In the genomic region with DNA sequence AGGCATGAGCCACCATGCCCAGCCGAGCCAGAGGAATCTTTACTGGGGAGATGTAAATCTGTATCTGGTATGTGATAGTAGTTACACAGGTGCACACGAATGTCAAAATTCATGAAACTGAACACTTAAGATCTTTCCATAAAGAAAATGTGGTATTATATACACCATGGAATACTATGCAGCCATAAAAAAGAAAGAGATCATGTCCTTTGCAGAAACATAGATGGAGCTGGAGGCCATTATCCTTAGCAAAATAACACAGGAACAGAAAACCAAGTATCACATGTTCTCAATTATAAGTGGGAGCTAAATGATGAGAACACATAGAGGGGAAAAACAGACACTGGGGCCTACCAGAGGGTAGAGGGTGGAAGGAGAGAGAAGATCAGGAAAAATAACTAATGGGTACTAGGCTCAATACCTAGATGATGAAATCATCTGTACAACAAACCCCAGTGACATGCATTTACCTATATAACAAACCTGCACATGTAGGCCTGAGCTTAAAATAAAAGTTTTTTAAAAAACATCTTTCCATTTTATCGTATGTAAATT, we compare ENCODE assay signal across 23 cellular contexts. TPM values are rescaled to one million over a fixed set of nuclear protein-coding genes. Genes with fewer than 3 reads are reported as not detected.
"Had no signal": no experiment of that assay in that cellular context is flagged by ENCODE, and none has a peak within 500 bp of the region (broad histone marks: within the 10 kb centered on the region; RNA-seq: fewer than 3 reads in every experiment).

No MANE protein-coding gene starts in this region.

- H3K9me3 Mint-ChIP-seq: effector memory CD8-positive, alpha-beta T cell had no signal

- FAIRE-seq: pancreas, small intestine had no signal

- H3K27ac Mint-ChIP-seq: dendritic cell treated with granulocyte-macrophage colony-stimulating factor and Interleukin-4, amounts not matched to agents 40 ng/mL and 50 ng/mL, for 4 days; progenitor cell of endocrine pancreas; stimulated activated naive CD8-positive, alpha-beta T cell treated with anti-CD3 and anti-CD28 coated beads, Interleukin-15, Interleukin-2, amounts not matched to agents 100 ng/mL and 50 ng/mL, for 24 hours had no signal

- H3K4me3 Mint-ChIP-seq: dendritic cell treated with granulocyte-macrophage colony-stimulating factor and Interleukin-4, amounts not matched to agents 40 ng/mL and 50 ng/mL, for 4 days; effector memory CD8-positive, alpha-beta T cell; naive thymus-derived CD8-positive, alpha-beta T cell; stimulated activated naive CD8-positive, alpha-beta T cell treated with anti-CD3 and anti-CD28 coated beads, Interleukin-15, Interleukin-2, amounts not matched to agents 100 ng/mL and 50 ng/mL, for 24 hours had no signal

- H3K4me3 ChIP-seq: esophagus muscularis mucosa, gastrocnemius medialis, heart right ventricle, pancreas, testis, tibial nerve, upper lobe of right lung, vagina had no signal

- H3K27ac ChIP-seq: epithelial cell of prostate, esophagus muscularis mucosa, gastrocnemius medialis, heart right ventricle, pancreas, testis, tibial nerve, upper lobe of right lung, vagina had no signal

- DNase-seq: effector memory CD8-positive, alpha-beta T cell; gastrocnemius medialis; heart right ventricle; hypothalamus; islet precursor cell; mammary epithelial cell; naive thymus-derived CD8-positive, alpha-beta T cell; nucleus accumbens; pancreas; right cardiac atrium; small intestine; stimulated activated CD4-positive, alpha-beta T cell treated with anti-CD3 and anti-CD28 coated beads, Interleukin-2, amount 100 ng/mL, for 48 hours; testis; upper lobe of right lung had no signal

- H3K27me3 Mint-ChIP-seq: dendritic cell treated with granulocyte-macrophage colony-stimulating factor and Interleukin-4, amounts not matched to agents 40 ng/mL and 50 ng/mL, for 4 days; effector memory CD8-positive, alpha-beta T cell; naive thymus-derived CD8-positive, alpha-beta T cell; progenitor cell of endocrine pancreas; stimulated activated naive CD8-positive, alpha-beta T cell treated with anti-CD3 and anti-CD28 coated beads, Interleukin-15, Interleukin-2, amounts not matched to agents 100 ng/mL and 50 ng/mL, for 24 hours had no signal

- ATAC-seq: effector memory CD8-positive, alpha-beta T cell; gastrocnemius medialis; heart right ventricle; left lobe of liver; naive thymus-derived CD8-positive, alpha-beta T cell; pancreas; right cardiac atrium; upper lobe of right lung had no signal

- H3K36me3 ChIP-seq: esophagus muscularis mucosa, gastrocnemius medialis, heart right ventricle, pancreas, tibial nerve, upper lobe of right lung, vagina had no signal

- H3K4me1 ChIP-seq: esophagus muscularis mucosa, gastrocnemius medialis, pancreas, testis, tibial nerve, upper lobe of right lung, vagina had no signal

- H3K27me3 ChIP-seq: esophagus muscularis mucosa, gastrocnemius medialis, heart right ventricle, pancreas, testis, tibial nerve, upper lobe of right lung, vagina had no signal

- H3K9me3 ChIP-seq: esophagus muscularis mucosa, gastrocnemius medialis, heart right ventricle, pancreas, testis, tibial nerve, upper lobe of right lung, vagina had no signal

RNA-seq across cellular contexts. Expression of a gene that starts 7.8 kb away (rescaled TPM):
- total RNA-seq: gastrocnemius medialis, progenitor cell of endocrine pancreas, testis, vagina had no signal
- polyA plus RNA-seq: neural cell had no signal
